In the genomic region with DNA sequence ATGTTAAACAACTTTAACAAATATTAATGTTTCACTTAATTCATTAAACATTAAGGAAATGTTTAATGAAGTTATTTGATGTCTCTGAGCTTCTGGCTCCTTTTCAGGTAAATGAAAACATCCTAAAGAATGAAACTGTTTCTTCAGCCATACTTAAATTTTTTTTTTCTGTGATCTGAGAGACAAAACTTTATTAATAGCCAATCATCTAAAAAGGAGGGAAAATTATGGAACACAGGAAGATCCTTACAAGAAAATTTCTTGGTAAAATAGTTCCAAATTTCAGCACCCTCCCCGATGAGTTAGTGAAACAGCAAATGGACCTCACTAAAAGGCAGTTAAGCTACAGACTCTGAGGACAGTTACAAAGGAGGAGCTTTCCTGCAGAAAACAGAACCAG, we compare ENCODE assay signal across 23 cellular contexts.
DNase-seq lines count a peak whose midpoint lies in the region; ATAC-seq and TF ChIP-seq lines count a peak whose summit lies in the region.
"Had no signal": no experiment of that assay in that cellular context is flagged by ENCODE, and none has a peak within 500 bp of the region (broad histone marks: within the 10 kb centered on the region; RNA-seq: fewer than 3 reads in every experiment).

No MANE protein-coding gene starts in this region.

- ATAC-seq in CD4-positive, CD25-positive, alpha-beta regulatory T cell (ENCODE audit: low read depth in 2 of 2) = no peak
- ATAC-seq in activated B cell treated with CpG ODN at 0.5 μM for 24 hours (ENCODE audit: low read depth) = no peak
- ATAC-seq in memory B cell (ENCODE audit: low read depth) = no peak
- ATAC-seq in stimulated activated effector memory CD8-positive, alpha-beta T cell treated with anti-CD3 and anti-CD28 coated beads, Interleukin-12 subunit alpha, Interleukin-12 subunit beta, amount 100 ng/mL, for 72 hours = no peak
- ATAC-seq: A549, GM23338, PC-3, SK-N-SH treated with all-trans-retinoic acid at 6 μM for 48 hours had no signal

- no peaks in the 10 kb centered on the region for H3K4me1 ChIP-seq in CD4-positive, CD25-positive, alpha-beta regulatory T cell (ENCODE audit: control insufficient read depth, insufficient read depth, low read length, poor library complexity, severe bottlenecking)
- peaks cover 5% of the 10 kb centered on the region for H3K4me1 ChIP-seq in CD4-positive, alpha-beta memory T cell (ENCODE audit: insufficient read depth, low read length)
- H3K4me1 ChIP-seq: A549, SJCRH30 had no signal

- H3K4me3 ChIP-seq in CD4-positive, CD25-positive, alpha-beta regulatory T cell (ENCODE audit: low read depth, low read length) = no peak overlapping the region
- no peak overlapping the region for H3K4me3 ChIP-seq in CD4-positive, alpha-beta memory T cell (ENCODE audit: low read length in 2 of 2)
- H3K4me3 ChIP-seq: A549; BLaER1 treated with 17β-estradiol and CSF1 and Interleukin-3, amounts not matched to agents 10 nM and 100 nM; GM23338; SJCRH30 had no signal

- H3K36me3 ChIP-seq in CD4-positive, CD25-positive, alpha-beta regulatory T cell (ENCODE audit: control insufficient read depth, insufficient read depth, low read length) = peaks cover 14% of the 10 kb centered on the region
- H3K36me3 ChIP-seq in CD4-positive, alpha-beta memory T cell (ENCODE audit: insufficient read depth, low read length) = no peaks in the 10 kb centered on the region

- H3K9me3 Mint-ChIP-seq in CD4-positive, CD25-positive, alpha-beta regulatory T cell = peaks cover 0 to 3% (median 0%) of the 10 kb centered on the region in 7 donors
- H3K9me3 Mint-ChIP-seq in CD4-positive, alpha-beta memory T cell = peaks cover 0 to 30% (median 7%) of the 10 kb centered on the region in 8 donors
- H3K9me3 Mint-ChIP-seq in activated B cell treated with CpG ODN at 0.5 μM for 24 hours (peaks cover 7% of the 10 kb centered on the region), memory B cell (peaks cover 3% of the 10 kb centered on the region)
- H3K9me3 Mint-ChIP-seq in stimulated activated effector memory CD8-positive, alpha-beta T cell treated with anti-CD3 and anti-CD28 coated beads, Interleukin-12 subunit alpha, Interleukin-12 subunit beta, amount 100 ng/mL, for 72 hours = peaks cover 3% of the 10 kb centered on the region

- no peak overlapping the region for H3K27ac ChIP-seq in CD4-positive, CD25-positive, alpha-beta regulatory T cell (ENCODE audit: insufficient read depth, low read length, poor library complexity, severe bottlenecking)
- H3K27ac ChIP-seq in CD4-positive, alpha-beta memory T cell (ENCODE audit: low read depth, low read length) = no peak overlapping the region
- H3K27ac ChIP-seq: A549; BLaER1 treated with 17β-estradiol and CSF1 and Interleukin-3, amounts not matched to agents 10 nM and 100 nM; KMS-11; SJCRH30 had no signal

- H3K27me3 ChIP-seq in CD4-positive, CD25-positive, alpha-beta regulatory T cell (ENCODE audit: control insufficient read depth, insufficient read depth, low read length) = no peaks in the 10 kb centered on the region
- H3K27me3 ChIP-seq in CD4-positive, alpha-beta memory T cell (ENCODE audit: insufficient read depth, low read length) = no peaks in the 10 kb centered on the region
- H3K27me3 ChIP-seq: BLaER1 treated with 17β-estradiol and CSF1 and Interleukin-3, amounts not matched to agents 10 nM and 100 nM; SJCRH30 had no signal

- H3K27me3 Mint-ChIP-seq in CD4-positive, CD25-positive, alpha-beta regulatory T cell = no peaks in the 10 kb centered on the region
- no peaks in the 10 kb centered on the region for H3K27me3 Mint-ChIP-seq in CD4-positive, alpha-beta memory T cell
- no peaks in the 10 kb centered on the region for H3K27me3 Mint-ChIP-seq in activated B cell treated with CpG ODN at 0.5 μM for 24 hours
- H3K27me3 Mint-ChIP-seq in memory B cell = no peaks in the 10 kb centered on the region

- H3K4me1 Mint-ChIP-seq in CD4-positive, CD25-positive, alpha-beta regulatory T cell = peaks cover 11 to 24% (median 20%) of the 10 kb centered on the region in 4 donors
- peaks cover 8 to 13% (median 10%) of the 10 kb centered on the region in 4 donors for H3K4me1 Mint-ChIP-seq in CD4-positive, alpha-beta memory T cell
- H3K4me1 Mint-ChIP-seq in activated B cell treated with CpG ODN at 0.5 μM for 24 hours (peaks cover 11% of the 10 kb centered on the region), memory B cell (no peaks in the 10 kb centered on the region)
- H3K4me1 Mint-ChIP-seq in stimulated activated effector memory CD8-positive, alpha-beta T cell treated with anti-CD3 and anti-CD28 coated beads, Interleukin-12 subunit alpha, Interleukin-12 subunit beta, amount 100 ng/mL, for 72 hours = peaks cover 7% of the 10 kb centered on the region
- H3K4me1 Mint-ChIP-seq: GM23338 had no signal

- peak overlapping the region in 2 of 3 donors; percentile 33 to 49 for H3K27ac Mint-ChIP-seq in CD4-positive, CD25-positive, alpha-beta regulatory T cell
- peak overlapping the region; percentile 1 to 72 (median 51) for H3K27ac Mint-ChIP-seq in CD4-positive, alpha-beta memory T cell
- H3K27ac Mint-ChIP-seq in activated B cell treated with CpG ODN at 0.5 μM for 24 hours = peak overlapping the region; percentile 1
- peak overlapping the region; percentile 26 for H3K27ac Mint-ChIP-seq in memory B cell
- H3K27ac Mint-ChIP-seq in stimulated activated effector memory CD8-positive, alpha-beta T cell treated with anti-CD3 and anti-CD28 coated beads, Interleukin-12 subunit alpha, Interleukin-12 subunit beta, amount 100 ng/mL, for 72 hours = no peak overlapping the region
- H3K27ac Mint-ChIP-seq: GM23338, H9 had no signal

- CTCF ChIA-PET in CD4-positive, alpha-beta memory T cell (lab: Charles Lee; ENCODE audit: partially characterized antibody) = no interaction called here
- CTCF ChIA-PET in activated B cell treated with CpG ODN at 0.5 μM for 24 hours (lab: Charles Lee) = interaction anchor here (2.0 kb wide), 1 partner anchor 180 kb away, joined by 7 read pairs; no protein-coding TSS in a partner anchor

- TF ChIP-seq CTCF in activated B cell treated with CpG ODN at 0.5 μM for 24 hours (IDR thresholded peaks at IDR 0.05) = no peak

- POLR2A ChIA-PET in CD4-positive, alpha-beta memory T cell (lab: Charles Lee; ENCODE audit: partially characterized antibody) = no interaction called here
- POLR2A ChIA-PET in activated B cell treated with CpG ODN at 0.5 μM for 24 hours (lab: Charles Lee) = no interaction called here

- intact Hi-C loops in CD4-positive, alpha-beta memory T cell (cut with micrococcal nuclease) = no loop called here
- intact Hi-C loops in activated B cell treated with CpG ODN at 0.5 μM for 24 hours (cut with micrococcal nuclease) = no loop called here

- peaks cover 31% of the 10 kb centered on the region for H3K36me3 Mint-ChIP-seq in CD4-positive, CD25-positive, alpha-beta regulatory T cell
- H3K36me3 Mint-ChIP-seq in CD4-positive, alpha-beta memory T cell = peaks cover 46 to 47% of the 10 kb centered on the region in 2 donors
- H3K36me3 Mint-ChIP-seq in activated B cell treated with CpG ODN at 0.5 μM for 24 hours (ENCODE audit: low read depth) (peaks cover 43% of the 10 kb centered on the region), memory B cell (peaks cover 21% of the 10 kb centered on the region)
- H3K36me3 Mint-ChIP-seq in stimulated activated effector memory CD8-positive, alpha-beta T cell treated with anti-CD3 and anti-CD28 coated beads, Interleukin-12 subunit alpha, Interleukin-12 subunit beta, amount 100 ng/mL, for 72 hours = peaks cover 42% of the 10 kb centered on the region

- H3K4me3 Mint-ChIP-seq in CD4-positive, CD25-positive, alpha-beta regulatory T cell = no peak overlapping the region
- no peak overlapping the region for H3K4me3 Mint-ChIP-seq in CD4-positive, alpha-beta memory T cell
- no peak overlapping the region for H3K4me3 Mint-ChIP-seq in activated B cell treated with CpG ODN at 0.5 μM for 24 hours
- no peak overlapping the region for H3K4me3 Mint-ChIP-seq in memory B cell
- no peak overlapping the region for H3K4me3 Mint-ChIP-seq in stimulated activated effector memory CD8-positive, alpha-beta T cell treated with anti-CD3 and anti-CD28 coated beads, Interleukin-12 subunit alpha, Interleukin-12 subunit beta, amount 100 ng/mL, for 72 hours
- H3K4me3 Mint-ChIP-seq: GM23338, H9 had no signal

- H3K9me3 ChIP-seq in CD4-positive, CD25-positive, alpha-beta regulatory T cell (ENCODE audit: control insufficient read depth in 2 of 2, low read length in 2 of 2) = peaks cover 5 to 11% of the 10 kb centered on the region in 2 experiments
- H3K9me3 ChIP-seq in CD4-positive, alpha-beta memory T cell (ENCODE audit: control insufficient read depth in 1 of 2, low read length in 2 of 2) = no peaks in the 10 kb centered on the region
- H3K9me3 ChIP-seq: A549, SJCRH30 had no signal

- no peak for DNase-seq in CD4-positive, CD25-positive, alpha-beta regulatory T cell
- no peak for DNase-seq in CD4-positive, alpha-beta memory T cell
- DNase-seq in activated B cell treated with CpG ODN at 0.5 μM for 24 hours (no peak), memory B cell (ENCODE audit: low spot score in 2 of 2) (no peak), GF-D8 (lab: John Stamatoyannopoulos, UW) (no peak)
- DNase-seq in NK-92 treated with Interleukin-12 subunit alpha and Interleukin-12 subunit beta, amount 100 ng/mL, for 24 hours (lab: John Stamatoyannopoulos, UW) = no peak
- no peak for DNase-seq in stimulated activated effector memory CD8-positive, alpha-beta T cell treated with anti-CD3 and anti-CD28 coated beads, Interleukin-12 subunit alpha, Interleukin-12 subunit beta, amount 100 ng/mL, for 72 hours (ENCODE audit: low spot score in 2 of 2)
- DNase-seq: AML-193, Calu3, DND-41, H9, MM.1S, NCI-H2029, NCI-H446, NCI-H524 treated with DMSO at 0.1 percent for 48 hours, NCI-H774, PC-3, SJCRH30 had no signal
